In genomic region chr12:10068634-10069033, GRCh38 we compare ENCODE assay signal across 14 cellular contexts. TPM values are rescaled to one million over a fixed set of nuclear protein-coding genes. Genes with fewer than 3 reads are reported as not detected.
A peak's percentile ranks its signal among the peaks of the same experiment; 100 is the strongest.
DNase-seq lines count a peak whose midpoint lies in the region; ATAC-seq and TF ChIP-seq lines count a peak whose summit lies in the region.
"Had no signal": no experiment of that assay in that cellular context is flagged by ENCODE, and none has a peak within 500 bp of the region (broad histone marks: within the 10 kb centered on the region; RNA-seq: fewer than 3 reads in every experiment).

No MANE protein-coding gene starts in this region.

- TF ChIP-seq POLR2A in transverse colon (IDR thresholded peaks at IDR 0.05): no peak

- H3K36me3 Mint-ChIP-seq in T-cell: no peaks in the 10 kb centered on the region
- no peaks in the 10 kb centered on the region for H3K36me3 Mint-ChIP-seq in activated T-cell treated with anti-CD3 and anti-CD28 coated beads, Interleukin-2, amount 50 U/mL, for 72 hours (ENCODE audit: insufficient read depth in 2 of 2)

- H3K27me3 ChIP-seq in dorsolateral prefrontal cortex: no peaks in the 10 kb centered on the region
- no peaks in the 10 kb centered on the region for H3K27me3 ChIP-seq in transverse colon
- H3K27me3 ChIP-seq: pancreas had no signal

- H3K36me3 ChIP-seq in transverse colon: no peaks in the 10 kb centered on the region
- H3K36me3 ChIP-seq: pancreas had no signal

- in situ Hi-C loops in transverse colon (cut with MboI; ENCODE audit: low pct_ligation_motif_present in 1 of 4, low pct_unique_long_range_greater_than_20kb in 1 of 4, low sequenced_read_pairs in 3 of 4) (no loop called here), GM13977 (cut with MboI; ENCODE audit: low pct_unique_long_range_greater_than_20kb, low sequenced_read_pairs, unreplicated experiment) (no loop called here)

- ATAC-seq in T-cell (replicated peaks in 1 of 4): no peak
- ATAC-seq in activated T-cell treated with anti-CD3 and anti-CD28 coated beads, Interleukin-2, amount 50 U/mL, for 72 hours (replicated peaks in 1 of 2): no peak
- ATAC-seq: activated naive CD8-positive, alpha-beta T cell treated with anti-CD3 and anti-CD28 coated beads, Interleukin-2, amount 50 U/mL, for 24 hours had no signal

- no peaks in the 10 kb centered on the region for H3K9me3 ChIP-seq in transverse colon
- H3K9me3 ChIP-seq: pancreas had no signal

- H3K27ac Mint-ChIP-seq in T-cell: no peak overlapping the region
- H3K27ac Mint-ChIP-seq in activated T-cell treated with anti-CD3 and anti-CD28 coated beads, Interleukin-2, amount 50 U/mL, for 72 hours: no peak overlapping the region
- H3K27ac Mint-ChIP-seq: activated naive CD8-positive, alpha-beta T cell treated with anti-CD3 and anti-CD28 coated beads, Interleukin-2, amount 50 U/mL, for 24 hours had no signal

- peak overlapping the region in 39 of 59 donors; percentile 6 to 77 (median 43) for H3K27ac ChIP-seq in dorsolateral prefrontal cortex
- H3K27ac ChIP-seq in transverse colon: peak overlapping the region; percentile 8 to 56 (median 38)

- peaks cover 20 to 21% of the 10 kb centered on the region in 2 donors for H3K27me3 Mint-ChIP-seq in T-cell
- peaks cover 16% of the 10 kb centered on the region for H3K27me3 Mint-ChIP-seq in activated T-cell treated with anti-CD3 and anti-CD28 coated beads, Interleukin-2, amount 50 U/mL, for 72 hours (ENCODE audit: low read depth)

- H3K4me3 ChIP-seq in dorsolateral prefrontal cortex (no peak overlapping the region), transverse colon (no peak overlapping the region)
- H3K4me3 ChIP-seq: pancreas had no signal

- H3K4me1 Mint-ChIP-seq in T-cell: no peaks in the 10 kb centered on the region
- no peaks in the 10 kb centered on the region for H3K4me1 Mint-ChIP-seq in activated T-cell treated with anti-CD3 and anti-CD28 coated beads, Interleukin-2, amount 50 U/mL, for 72 hours (ENCODE audit: low read depth)
- H3K4me1 Mint-ChIP-seq: activated naive CD8-positive, alpha-beta T cell treated with anti-CD3 and anti-CD28 coated beads, Interleukin-2, amount 50 U/mL, for 24 hours had no signal

- intact Hi-C loops in dorsolateral prefrontal cortex (cut with DNase I) (no loop called here), transverse colon (cut with DNase I; ENCODE audit: low total_unique reads) (no loop called here)

- CTCF ChIA-PET in T-cell (lab: Charles Lee): no interaction called here

- no peak overlapping the region for H3K4me3 Mint-ChIP-seq in T-cell
- no peak overlapping the region for H3K4me3 Mint-ChIP-seq in activated T-cell treated with anti-CD3 and anti-CD28 coated beads, Interleukin-2, amount 50 U/mL, for 72 hours
- H3K4me3 Mint-ChIP-seq: activated naive CD8-positive, alpha-beta T cell treated with anti-CD3 and anti-CD28 coated beads, Interleukin-2, amount 50 U/mL, for 24 hours had no signal

- POLR2A ChIA-PET in T-cell (lab: Charles Lee): no interaction called here

- peaks cover 0 to 6% (median 2%) of the 10 kb centered on the region in 4 donors for H3K4me1 ChIP-seq in transverse colon

- DNase-seq in NOMO-1 treated with dmso at 0.1 percent for 144 hours (lab: John Stamatoyannopoulos, UW; ENCODE audit: unreplicated experiment) (peak; percentile 50), dorsolateral prefrontal cortex (no peak), medulla oblongata (ENCODE audit: extremely low spot score) (peak; percentile 61), transverse colon (no peak), germinal center (ENCODE audit: low spot score) (no peak), GM13977 (ENCODE audit: low spot score) (no peak), T-cell (no peak)
- no peak for DNase-seq in activated T-cell treated with anti-CD3 and anti-CD28 coated beads, Interleukin-2, amount 50 U/mL, for 72 hours
- DNase-seq: activated CD8-positive, alpha-beta memory T cell treated with anti-CD3 and anti-CD28 coated beads for 24 hours; activated naive CD8-positive, alpha-beta T cell treated with anti-CD3 and anti-CD28 coated beads, Interleukin-2, amount 50 U/mL, for 24 hours; effector memory CD4-positive, alpha-beta T cell; NCI-H510A treated with DMSO at 0.1 percent for 48 hours; pancreas had no signal

- 52 to 55% methylated on average over 1 of the region's 1 CpG for WGBS in transverse colon (ENCODE audit: low coverage in 1 of 2), 2 donors

- no peak for TF ChIP-seq CTCF in dorsolateral prefrontal cortex (IDR thresholded peaks at IDR 0.05 in 54 of 56, conservative IDR thresholded peaks at IDR 0.05 in 2 of 56; ENCODE audit: low read depth in 1 of 56, partially characterized antibody in 56 of 56)
- TF ChIP-seq CTCF in transverse colon (IDR thresholded peaks at IDR 0.05): no peak
- TF ChIP-seq CTCF in GM13977 (IDR thresholded peaks at IDR 0.05; ENCODE audit: extremely low read depth, insufficient read depth, missing control alignments): no peak

- TF ChIP-seq EP300 in transverse colon (IDR thresholded peaks at IDR 0.05; ENCODE audit: low read depth): no peak

- no peaks in the 10 kb centered on the region for H3K9me3 Mint-ChIP-seq in T-cell
- H3K9me3 Mint-ChIP-seq in activated T-cell treated with anti-CD3 and anti-CD28 coated beads, Interleukin-2, amount 50 U/mL, for 72 hours: no peaks in the 10 kb centered on the region
- H3K9me3 Mint-ChIP-seq: activated naive CD8-positive, alpha-beta T cell treated with anti-CD3 and anti-CD28 coated beads, Interleukin-2, amount 50 U/mL, for 24 hours had no signal

RNA-seq across cellular contexts. Expression of gene CLEC1A, which starts 30.2 kb away (rescaled TPM):
- total RNA-seq in dorsolateral prefrontal cortex (1 to 10 TPM in 87 of 120 experiments, under 1 TPM in 30, not detected in 3; 0.23 to 6.4 (median 1.6) TPM), transverse colon (10 to 100 TPM in 1 of 4 donors, 1 to 10 TPM in 1, under 1 TPM in 1, not detected in 1; 0.55 to 14.1 (median 3.8) TPM), T-cell (not detected)
- not detected for total RNA-seq in activated T-cell treated with anti-CD3 and anti-CD28 coated beads, Interleukin-2, amount 50 U/mL, for 72 hours
- total RNA-seq: MCF 10A had no signal

RNA-seq across cellular contexts. Expression of gene CLEC9A, which starts 38.2 kb away (rescaled TPM):
- 1 to 10 TPM in 82 of 120 experiments, under 1 TPM in 31, not detected in 7; 0.28 to 4.9 (median 1.5) TPM for total RNA-seq in dorsolateral prefrontal cortex
- under 1 TPM in 1 of 4 donors, not detected in 3; 0.48 TPM for total RNA-seq in transverse colon
- under 1 TPM in 1 of 5 donors, not detected in 4; 0.61 TPM for total RNA-seq in T-cell
- not detected for total RNA-seq in activated T-cell treated with anti-CD3 and anti-CD28 coated beads, Interleukin-2, amount 50 U/mL, for 72 hours
- total RNA-seq: MCF 10A had no signal

RNA-seq across cellular contexts. Expression of gene CLEC12B, which starts 58.2 kb away (rescaled TPM):
- total RNA-seq in dorsolateral prefrontal cortex: 1 to 10 TPM in 3 of 120 experiments, under 1 TPM in 34, not detected in 83; 0.17 to 1.7 (median 0.52) TPM
- total RNA-seq in transverse colon: not detected
- not detected for total RNA-seq in T-cell
- total RNA-seq in activated T-cell treated with anti-CD3 and anti-CD28 coated beads, Interleukin-2, amount 50 U/mL, for 72 hours: not detected
- total RNA-seq: MCF 10A had no signal

Comparison
In these comparisons a context has a peak if more than half of its experiments do, and no peak if none do; other contexts are left out.
1. DNase-seq: peak in NOMO-1 treated with dmso at 0.1 percent for 144 hours (single experiment) and medulla oblongata (single experiment); none in dorsolateral prefrontal cortex (0 of 10), transverse colon (single experiment), germinal center (single experiment), GM13977 (single experiment), T-cell (0 of 34) and activated T-cell treated with anti-CD3 and anti-CD28 coated beads, Interleukin-2, amount 50 U/mL, for 72 hours (0 of 2).